20 cellular contexts compared by ENCODE assay signal in genomic region chr2:107303964-107304363, GRCh38.
DNase-seq lines count a peak whose midpoint lies in the region; ATAC-seq, FAIRE-seq and TF ChIP-seq lines count a peak whose summit lies in the region.
"Had no signal": no experiment of that assay in that cellular context is flagged by ENCODE, and none has a peak within 500 bp of the region (broad histone marks: within the 10 kb centered on the region; RNA-seq: fewer than 3 reads in every experiment).

No MANE protein-coding gene starts in this region.

- TF ChIP-seq CTCF in MCF 10A (IDR thresholded peaks at IDR 0.05; ENCODE audit: unreplicated experiment) (no peak), breast epithelium (IDR thresholded peaks at IDR 0.05) (no peak), fibroblast of mammary gland (conservative IDR thresholded peaks at IDR 0.05; ENCODE audit: control insufficient read depth, insufficient read depth, low read depth, low read length) (no peak), Peyer's patch (IDR thresholded peaks at IDR 0.05) (no peak), natural killer cell (IDR thresholded peaks at IDR 0.05) (no peak)

- H3K4me1 Mint-ChIP-seq in MCF 10A (ENCODE audit: insufficient read depth, unreplicated experiment) (peaks cover 6% of the 10 kb centered on the region), natural killer cell (no peaks in the 10 kb centered on the region)
- H3K4me1 Mint-ChIP-seq: activated T-helper 17 cell treated with anti-CD3 and anti-CD28 coated beads, Interleukin-2, amount 50 U/mL, for 72 hours had no signal

- no peaks in the 10 kb centered on the region for H3K36me3 ChIP-seq in breast epithelium
- no peaks in the 10 kb centered on the region for H3K36me3 ChIP-seq in Peyer's patch
- H3K36me3 ChIP-seq: adrenal gland, gastroesophageal sphincter, upper lobe of left lung had no signal

- intact Hi-C loops in MCF 10A (cut with micrococcal nuclease) (no loop called here), breast epithelium (cut with DNase I; ENCODE audit: low total_unique reads) (no loop called here), natural killer cell (cut with micrococcal nuclease) (no loop called here)

- H3K27me3 ChIP-seq in breast epithelium (no peaks in the 10 kb centered on the region), Peyer's patch (no peaks in the 10 kb centered on the region)
- H3K27me3 ChIP-seq: adrenal gland, upper lobe of left lung had no signal

- no peaks in the 10 kb centered on the region for H3K9me3 Mint-ChIP-seq in MCF 10A (ENCODE audit: unreplicated experiment)
- H3K9me3 Mint-ChIP-seq in natural killer cell, result peaks cover 12 to 13% of the 10 kb centered on the region in 2 donors

- no peaks in the 10 kb centered on the region for H3K9me3 ChIP-seq in breast epithelium
- no peaks in the 10 kb centered on the region for H3K9me3 ChIP-seq in Peyer's patch
- H3K9me3 ChIP-seq: adrenal gland, upper lobe of left lung had no signal

- ATAC-seq in natural killer cell (no peak), GM19324 (IDR thresholded peaks at IDR 0.05; ENCODE audit: low FRiP score, unreplicated experiment) (no peak)
- ATAC-seq: activated CD4-positive, CD25-positive, alpha-beta regulatory T cell treated with anti-CD3 and anti-CD28 coated beads, Interleukin-2, amount 50 U/mL, for 24 hours; activated T-helper 17 cell treated with anti-CD3 and anti-CD28 coated beads, Interleukin-2, amount 50 U/mL, for 72 hours; CD8-positive, alpha-beta T cell; gastroesophageal sphincter had no signal

- BruUV-seq in MCF 10A (replicated peaks; lab: Mats Ljungman, UMichigan), result no TSS peak

- no peak overlapping the region for H3K4me3 Mint-ChIP-seq in MCF 10A (ENCODE audit: unreplicated experiment)
- no peak overlapping the region for H3K4me3 Mint-ChIP-seq in natural killer cell
- H3K4me3 Mint-ChIP-seq: activated T-helper 17 cell treated with anti-CD3 and anti-CD28 coated beads, Interleukin-2, amount 50 U/mL, for 72 hours; CD8-positive, alpha-beta T cell had no signal

- H3K4me3 ChIP-seq in breast epithelium (no peak overlapping the region), fibroblast of mammary gland (ENCODE audit: control insufficient read depth, low read depth, low read length) (no peak overlapping the region), Peyer's patch (no peak overlapping the region)
- H3K4me3 ChIP-seq: adrenal gland, gastroesophageal sphincter, upper lobe of left lung had no signal

- no peak for FAIRE-seq in GM12891 (lab: Jason Lieb, UNC)
- FAIRE-seq: G401.6 had no signal

- DNase-seq in MCF 10A (ENCODE audit: unreplicated experiment) (no peak), breast epithelium (ENCODE audit: low spot score in 2 of 2) (no peak), NCI-H69 (lab: John Stamatoyannopoulos, UW) (peak; percentile 41), fibroblast of mammary gland (ENCODE audit: low read depth) (peak; percentile 54), GM12891 (ENCODE audit: insufficient read length, low spot score) (no peak), Peyer's patch (no peak), natural killer cell (no peak)
- DNase-seq: ACHN; adrenal gland; CD8-positive, alpha-beta T cell; GOT3; NCI-H1930; stimulated activated CD4-positive, alpha-beta T cell treated with anti-CD3 and anti-CD28 coated beads, Interleukin-12 subunit alpha, Interleukin-12 subunit beta, amount 100 ng/mL, for 4 hours; stimulated activated naive CD4-positive, alpha-beta T cell treated with Interleukin-2 at 50 U/mL for 16 hours; upper lobe of left lung had no signal

- H3K4me1 ChIP-seq in breast epithelium (no peaks in the 10 kb centered on the region), Peyer's patch (no peaks in the 10 kb centered on the region)
- H3K4me1 ChIP-seq: adrenal gland, gastroesophageal sphincter, upper lobe of left lung had no signal

- TF ChIP-seq POLR2A in breast epithelium (IDR thresholded peaks at IDR 0.05) (no peak), GM12891 (IDR thresholded peaks at IDR 0.05; ENCODE audit: low read depth, low read length) (no peak), Peyer's patch (IDR thresholded peaks at IDR 0.05) (no peak)

- H3K27me3 Mint-ChIP-seq in MCF 10A (ENCODE audit: insufficient read depth, unreplicated experiment) (no peaks in the 10 kb centered on the region), natural killer cell (ENCODE audit: low read depth in 2 of 2) (no peaks in the 10 kb centered on the region)
- H3K27me3 Mint-ChIP-seq: activated T-helper 17 cell treated with anti-CD3 and anti-CD28 coated beads, Interleukin-2, amount 50 U/mL, for 72 hours had no signal

- POLR2A ChIA-PET in MCF 10A (lab: Yijun Ruan, JAX), result no interaction called here

- H3K36me3 Mint-ChIP-seq in MCF 10A (ENCODE audit: insufficient read depth, unreplicated experiment) (no peaks in the 10 kb centered on the region), natural killer cell (no peaks in the 10 kb centered on the region)
- H3K36me3 Mint-ChIP-seq: CD8-positive, alpha-beta T cell had no signal

- H3K27ac Mint-ChIP-seq in MCF 10A (ENCODE audit: low read depth, unreplicated experiment) (peak overlapping the region; percentile 14), natural killer cell (no peak overlapping the region)
- H3K27ac Mint-ChIP-seq: activated T-helper 17 cell treated with anti-CD3 and anti-CD28 coated beads, Interleukin-2, amount 50 U/mL, for 72 hours; CD8-positive, alpha-beta T cell had no signal

- CTCF ChIA-PET in MCF 10A (lab: Yijun Ruan, JAX), result interaction anchor here (1.1 kb wide), 1 partner anchor 25 kb away, joined by 4 read pairs; no protein-coding TSS in a partner anchor

- H3K27ac ChIP-seq in breast epithelium (no peak overlapping the region), Peyer's patch (no peak overlapping the region)
- H3K27ac ChIP-seq: adrenal gland, gastroesophageal sphincter, upper lobe of left lung had no signal

TF ChIP-seq in GM12891, 5 proteins besides CTCF, POLR2A, EP300 and RAD21:
- TF ChIP-seq TAF1 (IDR thresholded peaks at IDR 0.05; ENCODE audit: low read depth, low read length) (no peak), POU2F2 (IDR thresholded peaks at IDR 0.05; ENCODE audit: low read depth, low read length) (no peak)

Comparison
In these comparisons a context has a peak if more than half of its experiments do, and no peak if none do; other contexts are left out.
1. DNase-seq: peak in NCI-H69 (single experiment) and fibroblast of mammary gland (single experiment); none in MCF 10A (single experiment), breast epithelium (0 of 2), GM12891 (single experiment), Peyer's patch (0 of 3) and natural killer cell (single experiment).